In genomic region chr14:20791199-20791996, GRCh38 we compare ENCODE assay signal across 18 cellular contexts. TPM values are rescaled to one million over a fixed set of nuclear protein-coding genes. Genes with fewer than 3 reads are reported as not detected.
"Had no signal": no experiment of that assay in that cellular context is flagged by ENCODE, and none has a peak within 500 bp of the region (broad histone marks: within the 10 kb centered on the region; RNA-seq: fewer than 3 reads in every experiment).

No MANE protein-coding gene starts in this region.

- ATAC-seq: body of pancreas, right cardiac atrium had no signal

- H3K27me3 Mint-ChIP-seq: activated naive CD4-positive, alpha-beta T cell treated with anti-CD3 and anti-CD28 coated beads, Interleukin-2, amount 50 U/mL, for 24 hours; central memory CD8-positive, alpha-beta T cell had no signal

- DNase-seq: activated CD4-positive, alpha-beta T cell treated with anti-CD3 and anti-CD28 coated beads, Interleukin-2, amount 50 U/mL, for 4 hours; activated CD4-positive, CD25-positive, alpha-beta regulatory T cell treated with anti-CD3 and anti-CD28 coated beads, Interleukin-2, amount 50 U/mL, for 72 hours; activated effector memory CD4-positive, alpha-beta T cell treated with Interleukin-2 at 50 U/mL for 16 hours; activated T-cell treated with anti-CD3 and anti-CD28 coated beads, Interleukin-2, amount 50 U/mL, for 1 hour; body of pancreas; hippocampal formation; right cardiac atrium; stimulated activated CD4-positive, alpha-beta T cell treated with anti-CD3 and anti-CD28 coated beads, Interleukin-1b, Interleukin-23, amount 100 ng/mL, for 48 hours; stimulated activated naive CD4-positive, alpha-beta T cell; upper lobe of right lung had no signal

- H3K4me3 ChIP-seq: body of pancreas, suprapubic skin, upper lobe of right lung had no signal

- H3K36me3 ChIP-seq: suprapubic skin, upper lobe of right lung had no signal

- H3K9me3 Mint-ChIP-seq: activated naive CD4-positive, alpha-beta T cell treated with anti-CD3 and anti-CD28 coated beads, Interleukin-2, amount 50 U/mL, for 24 hours; central memory CD8-positive, alpha-beta T cell; mesothelial cell of epicardium; T-helper 2 cell treated with Interferon-gamma antibody and Interleukin-4, amounts not matched to agents 5 μg/mL and 100 μg/mL, for 36 hours had no signal

- H3K36me3 Mint-ChIP-seq: activated naive CD4-positive, alpha-beta T cell treated with anti-CD3 and anti-CD28 coated beads, Interleukin-2, amount 50 U/mL, for 24 hours; mesothelial cell of epicardium had no signal

- H3K27ac Mint-ChIP-seq: activated naive CD4-positive, alpha-beta T cell treated with anti-CD3 and anti-CD28 coated beads, Interleukin-2, amount 50 U/mL, for 24 hours; mesothelial cell of epicardium; T-helper 2 cell treated with Interferon-gamma antibody and Interleukin-4, amounts not matched to agents 5 μg/mL and 100 μg/mL, for 36 hours had no signal

- H3K27ac ChIP-seq: body of pancreas, suprapubic skin had no signal

- H3K4me1 Mint-ChIP-seq: activated naive CD4-positive, alpha-beta T cell treated with anti-CD3 and anti-CD28 coated beads, Interleukin-2, amount 50 U/mL, for 24 hours; central memory CD8-positive, alpha-beta T cell had no signal

- H3K27me3 ChIP-seq: body of pancreas, suprapubic skin, upper lobe of right lung had no signal

- H3K4me3 Mint-ChIP-seq: activated naive CD4-positive, alpha-beta T cell treated with anti-CD3 and anti-CD28 coated beads, Interleukin-2, amount 50 U/mL, for 24 hours; central memory CD8-positive, alpha-beta T cell; mesothelial cell of epicardium; T-helper 2 cell treated with Interferon-gamma antibody and Interleukin-4, amounts not matched to agents 5 μg/mL and 100 μg/mL, for 36 hours had no signal

- H3K9me3 ChIP-seq: body of pancreas, suprapubic skin, upper lobe of right lung had no signal

- H3K4me1 ChIP-seq: body of pancreas, suprapubic skin had no signal

RNA-seq across cellular contexts. Expression of gene EDDM3B, which starts 23.2 kb away (rescaled TPM):
- total RNA-seq: body of pancreas, glomerular endothelial cell, lower leg skin, mesothelial cell of epicardium, right cardiac atrium, suprapubic skin, upper lobe of right lung had no signal
- polyA plus RNA-seq: esophagus, right cardiac atrium had no signal

RNA-seq across cellular contexts. Expression of gene EDDM3A, which starts 45.7 kb away (rescaled TPM):
- total RNA-seq: body of pancreas, glomerular endothelial cell, lower leg skin, mesothelial cell of epicardium, right cardiac atrium, suprapubic skin, upper lobe of right lung had no signal
- polyA plus RNA-seq: esophagus, right cardiac atrium had no signal
